In genomic region chr9:17532461-17532860, GRCh38 we compare ENCODE assay signal across 16 cellular contexts.
"Had no signal": no experiment of that assay in that cellular context is flagged by ENCODE, and none has a peak within 500 bp of the region (broad histone marks: within the 10 kb centered on the region; RNA-seq: fewer than 3 reads in every experiment).

No MANE protein-coding gene starts in this region.

- DNase-seq: activated CD4-positive, alpha-beta T cell treated with anti-CD3 and anti-CD28 coated beads for 36 hours; activated CD4-positive, alpha-beta T cell treated with anti-CD3 and anti-CD28 coated beads, Interleukin-2, amount 50 U/mL, for 48 hours; activated CD8-positive, alpha-beta memory T cell treated with anti-CD3 and anti-CD28 coated beads, Interleukin-2, amount 50 U/mL, for 48 hours; activated naive CD4-positive, alpha-beta T cell treated with anti-CD3 and anti-CD28 coated beads for 36 hours; activated naive CD8-positive, alpha-beta T cell treated with anti-CD3 and anti-CD28 coated beads, Interleukin-2, amount 10 ng/mL, durations not matched to agents 7 days and 5 days; activated T-cell treated with anti-CD3 and anti-CD28 coated beads, Interleukin-2, amount 50 U/mL, for 48 hours; amniotic stem cell; effector memory CD4-positive, alpha-beta T cell; glutamatergic neuron; immature natural killer cell; kidney glomerular epithelial cell; left lung; naive thymus-derived CD8-positive, alpha-beta T cell; right lobe of liver; stimulated activated CD4-positive, alpha-beta T cell treated with anti-CD3 and anti-CD28 coated beads, Interleukin-2, amount 100 ng/mL, for 24 hours; stomach had no signal
